Comparison of ENCODE assay signal across 8 cellular contexts in the genomic region with DNA sequence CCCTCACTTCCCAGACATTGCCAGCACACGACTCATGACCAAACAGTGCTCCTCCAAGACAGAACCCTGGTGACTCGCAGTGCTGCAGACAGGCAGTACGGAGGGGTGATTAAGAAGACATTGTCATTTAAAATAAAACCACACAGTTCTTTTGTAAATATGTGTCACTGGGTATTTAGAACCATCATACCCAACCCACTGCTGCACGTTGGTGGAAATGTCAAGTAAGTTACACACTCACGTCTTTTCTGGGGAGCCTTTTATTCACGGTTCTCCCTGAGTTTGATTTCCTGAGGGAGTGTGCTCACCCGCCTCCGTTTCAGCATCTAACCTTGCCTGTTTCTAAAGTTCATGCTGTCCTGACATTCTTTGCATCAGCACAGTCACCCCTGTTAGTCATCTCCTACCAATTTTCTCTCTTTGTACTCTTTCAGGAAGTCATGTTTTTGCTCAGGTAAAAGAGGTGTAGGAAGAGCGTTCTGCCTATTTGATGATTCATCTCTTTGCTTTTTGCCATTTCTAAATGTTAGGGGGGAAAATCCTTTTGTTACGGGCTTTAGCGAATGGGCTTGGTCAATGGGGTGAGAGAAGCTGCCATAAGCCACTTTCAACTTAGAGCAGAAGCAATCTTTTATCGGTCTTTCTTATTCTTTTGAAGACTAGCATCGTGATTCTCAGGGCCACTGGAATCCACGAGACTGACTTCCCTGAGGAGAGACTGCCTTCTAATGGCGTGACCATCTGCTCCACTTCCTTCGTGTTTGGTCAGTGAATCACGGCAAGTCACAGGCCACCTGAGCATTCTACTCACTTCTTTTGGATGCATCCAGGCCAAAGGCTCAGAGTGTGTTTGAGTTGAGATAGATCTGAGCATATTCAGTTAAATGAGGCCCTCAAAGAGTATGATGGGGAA.
DNase-seq lines count a peak whose midpoint lies in the region; TF ChIP-seq lines count a peak whose summit lies in the region.

No MANE protein-coding gene starts in this region.

- no peak overlapping the region for H2AFZ ChIP-seq in H9 (ENCODE audit: low read length)

- H3K23ac ChIP-seq in H9 (ENCODE audit: insufficient read length, low read depth, low read length), result no peak overlapping the region

- H3K9me3 ChIP-seq in H9 (ENCODE audit: control insufficient read depth, low read depth, low read length), result no peaks in the 10 kb centered on the region

- H2AK5ac ChIP-seq in H9 (ENCODE audit: insufficient read length, low read length), result no peak overlapping the region

- H4K20me1 ChIP-seq in H9 (ENCODE audit: control insufficient read depth, insufficient read depth, insufficient read length), result no peaks in the 10 kb centered on the region

- H3K9me3 Mint-ChIP-seq in H9, result no peaks in the 10 kb centered on the region; a peak in 1 of 5 replicates

- H4K91ac ChIP-seq in H9 (ENCODE audit: insufficient read length, low read depth, low read length), result no peak overlapping the region

- H3K27me3 ChIP-seq in H9 (ENCODE audit: insufficient read depth, low read length), result no peaks in the 10 kb centered on the region

- H3K4me1 ChIP-seq in H9 (ENCODE audit: insufficient read depth, low read length), result peaks cover 17% of the 10 kb centered on the region

- H3K4me1 Mint-ChIP-seq in H9, result peaks cover 37 to 63% of the 10 kb centered on the region in 2 experiments

- H3K4me2 ChIP-seq in H9 (ENCODE audit: insufficient read depth, insufficient read length, low read length), result no peak overlapping the region

- no peak overlapping the region for H3K56ac ChIP-seq in H9 (ENCODE audit: insufficient read length, low read depth, low read length)

- no peak overlapping the region for H2BK120ac ChIP-seq in H9 (ENCODE audit: low read depth, low read length, poor library complexity, severe bottlenecking)

- TF ChIP-seq CTCF in H9 (conservative IDR thresholded peaks at IDR 0.05), result no peak

- no peak overlapping the region for H4K8ac ChIP-seq in H9 (replicated peaks; ENCODE audit: insufficient read length, low read depth, low read length)

- H3K14ac ChIP-seq in H9 (ENCODE audit: insufficient read depth, low read length), result no peak overlapping the region

- H3K79me1 ChIP-seq in H9 (ENCODE audit: insufficient read depth, low read depth, low read length, poor library complexity, severe bottlenecking), result no peaks in the 10 kb centered on the region

- H3T11ph ChIP-seq in H9 (ENCODE audit: low read length), result no peak overlapping the region

- no peaks in the 10 kb centered on the region for H3K79me2 ChIP-seq in H9 (ENCODE audit: insufficient read depth, low read length)

- H3K4me3 Mint-ChIP-seq in H9, result no peak overlapping the region

- H2BK20ac ChIP-seq in H9 (ENCODE audit: low read depth, low read length, poor library complexity, severe bottlenecking), result no peak overlapping the region

- H2BK15ac ChIP-seq in H9 (ENCODE audit: low read depth, low read length), result no peak overlapping the region

- H3K18ac ChIP-seq in H9 (ENCODE audit: insufficient read length, low read depth, low read length), result no peak overlapping the region

- no peak overlapping the region for H3K27ac ChIP-seq in H9 (ENCODE audit: insufficient read length, low read depth, low read length)
- peak overlapping the region; percentile 100 for H3K27ac ChIP-seq in epithelial cell of prostate

- H3K27ac Mint-ChIP-seq in H9, result no peak overlapping the region; a peak in 1 of 7 replicates

- H3K9ac ChIP-seq in H9 (ENCODE audit: extremely low read depth, insufficient read length, low read length), result no peak overlapping the region

- no peaks in the 10 kb centered on the region for H3K23me2 ChIP-seq in H9 (ENCODE audit: insufficient read length, low read depth, low read length, poor library complexity, severe bottlenecking)

- no peak overlapping the region for H2BK12ac ChIP-seq in H9 (ENCODE audit: insufficient read length, low read depth, low read length)

- H4K5ac ChIP-seq in H9 (ENCODE audit: insufficient read length, low read depth, low read length), result no peak overlapping the region

- peak; percentile 53 for DNase-seq in H9
- peak; percentile 80 for DNase-seq in activated CD4-positive, alpha-beta T cell treated with anti-CD3 and anti-CD28 coated beads for 48 hours
- DNase-seq in epithelial cell of prostate (ENCODE audit: low read depth, low spot score), result peak; percentile 78
- DNase-seq in stimulated activated CD8-positive, alpha-beta memory T cell treated with anti-CD3 and anti-CD28 coated beads, Interleukin-12 subunit alpha, Interleukin-12 subunit beta, amount 100 ng/mL, for 4 hours (ENCODE audit: low read depth), result peak; percentile 39
- DNase-seq in 8988T, result no peak
- no peak for DNase-seq in DMS114 treated with DMSO at 0.1 percent for 48 hours (lab: John Stamatoyannopoulos, UW; ENCODE audit: unreplicated experiment)
- no peak for DNase-seq in SHP77 treated with DMSO at 0.1 percent for 48 hours (lab: John Stamatoyannopoulos, UW)
- DNase-seq in NCI-H82 (lab: John Stamatoyannopoulos, UW), result no peak

- H2BK5ac ChIP-seq in H9 (ENCODE audit: insufficient read length, low read length), result no peak overlapping the region

- peaks cover 19% of the 10 kb centered on the region for H3K27me3 Mint-ChIP-seq in H9 (ENCODE audit: low read depth)

- peaks cover 0 to 5% (median 3%) of the 10 kb centered on the region in 3 experiments; a peak in 3 of 7 replicates for H3K36me3 Mint-ChIP-seq in H9 (ENCODE audit: insufficient read depth in 1 of 3, low read depth in 3 of 3)

- WGBS in H9 (ENCODE audit: extremely low coverage, insufficient read length, low lambda C conversion rate), result no CpG with 5 or more reads among the region's 17 CpGs

- H3K4ac ChIP-seq in H9 (ENCODE audit: low read depth, low read length), result no peak overlapping the region

Comparison
In these comparisons a context has a peak if more than half of its experiments do, and no peak if none do; other contexts are left out.
1. DNase-seq: peak in H9 (single experiment), activated CD4-positive, alpha-beta T cell treated with anti-CD3 and anti-CD28 coated beads for 48 hours (single experiment), epithelial cell of prostate (single experiment) and stimulated activated CD8-positive, alpha-beta memory T cell treated with anti-CD3 and anti-CD28 coated beads, Interleukin-12 subunit alpha, Interleukin-12 subunit beta, amount 100 ng/mL, for 4 hours (single experiment); none in 8988T (single experiment), DMS114 treated with DMSO at 0.1 percent for 48 hours (single experiment), SHP77 treated with DMSO at 0.1 percent for 48 hours (single experiment) and NCI-H82 (single experiment).